8 cellular contexts compared by ENCODE assay signal in the genomic region with DNA sequence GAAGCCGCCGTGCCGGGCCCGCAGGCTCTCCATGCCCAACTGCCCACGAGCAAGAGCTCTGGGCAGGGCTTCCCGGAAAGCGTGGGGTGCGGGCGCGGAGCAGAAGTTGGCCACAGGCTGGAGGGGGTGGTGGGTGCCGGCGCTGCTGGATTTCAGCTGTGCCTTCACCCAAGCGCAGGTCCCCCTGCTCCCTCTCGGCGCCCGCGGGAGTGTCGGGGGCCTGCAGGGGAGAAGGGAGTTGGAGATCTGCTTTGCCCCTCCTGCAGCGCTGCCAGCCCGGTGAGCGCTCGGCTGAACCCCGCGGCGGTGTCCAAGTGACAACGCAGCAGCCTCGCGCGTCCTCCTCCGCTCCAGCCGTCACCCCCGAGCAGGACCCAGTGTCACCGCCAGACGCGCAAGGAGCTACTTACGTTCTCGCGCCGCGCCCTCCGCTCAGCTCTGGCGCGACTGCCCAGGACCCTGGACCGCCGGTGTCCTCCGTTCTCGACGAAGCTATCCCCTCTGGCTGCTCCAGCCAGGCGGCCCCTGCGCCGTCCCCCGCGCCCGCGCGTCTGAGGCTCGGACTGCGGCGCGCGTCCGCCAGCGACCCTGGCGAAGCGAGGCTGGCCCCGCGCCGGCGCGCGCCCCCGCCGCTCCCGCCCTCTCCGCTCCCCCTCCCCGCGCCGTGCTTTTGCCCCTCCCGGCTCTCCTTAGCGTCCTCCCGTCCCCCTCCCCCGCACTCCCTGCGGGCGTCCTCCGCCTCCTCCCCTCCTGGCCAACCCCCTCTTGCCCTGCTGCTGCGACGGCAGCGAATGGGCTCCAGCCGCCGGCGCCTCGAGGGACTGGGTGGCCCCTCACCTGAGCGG. TPM values are rescaled to one million over a fixed set of nuclear protein-coding genes. Genes with fewer than 3 reads are reported as not detected.
DNase-seq lines count a peak whose midpoint lies in the region; ATAC-seq and TF ChIP-seq lines count a peak whose summit lies in the region.

A gene (minus strand): TSS at position 604 of the 845 bp plus-strand sequence. CDS start 216,372 bp downstream, outside the sequence.

- H3K36me3 Mint-ChIP-seq in CD14-positive monocyte = peaks cover 0 to 3% of the 10 kb centered on the region in 2 donors
- H3K36me3 Mint-ChIP-seq in activated CD8-positive, alpha-beta T cell treated with anti-CD3 and anti-CD28 coated beads for 36 hours (ENCODE audit: low read depth) = no peaks in the 10 kb centered on the region

- no peaks in the 10 kb centered on the region for H3K9me3 ChIP-seq in muscle layer of colon (ENCODE audit: low read length)
- no peaks in the 10 kb centered on the region for H3K9me3 ChIP-seq in tibial artery

- POLR2A ChIA-PET in activated CD8-positive, alpha-beta T cell treated with anti-CD3 and anti-CD28 coated beads for 36 hours (lab: Charles Lee) = interaction anchor here (1.4 to 1.7 kb wide), 2 partner anchors 8 to 13 kb away, joined by 4 to 7 read pairs; no protein-coding TSS in a partner anchor

- H3K4me3 Mint-ChIP-seq in CD14-positive monocyte = peak within 1 kb of the TSS; percentile 28 to 77
- peak within 1 kb of the TSS; percentile 79 for H3K4me3 Mint-ChIP-seq in activated CD8-positive, alpha-beta T cell treated with anti-CD3 and anti-CD28 coated beads for 36 hours

- H3K4me1 Mint-ChIP-seq in CD14-positive monocyte = peaks cover 8% of the 10 kb centered on the region
- peaks cover 35% of the 10 kb centered on the region for H3K4me1 Mint-ChIP-seq in activated CD8-positive, alpha-beta T cell treated with anti-CD3 and anti-CD28 coated beads for 36 hours (ENCODE audit: low read depth)

- H3K9ac ChIP-seq in muscle layer of colon (ENCODE audit: low read length) = no peak within 1 kb of the TSS

- no peak within 1 kb of the TSS for H3K27ac Mint-ChIP-seq in CD14-positive monocyte
- H3K27ac Mint-ChIP-seq in activated CD8-positive, alpha-beta T cell treated with anti-CD3 and anti-CD28 coated beads for 36 hours = peak within 1 kb of the TSS; percentile 33

- peaks cover 76 to 92% (median 85%) of the 10 kb centered on the region in 3 donors for H3K27me3 Mint-ChIP-seq in CD14-positive monocyte (ENCODE audit: low read depth in 3 of 3)
- H3K27me3 Mint-ChIP-seq in activated CD8-positive, alpha-beta T cell treated with anti-CD3 and anti-CD28 coated beads for 36 hours = peaks cover 20% of the 10 kb centered on the region

- ATAC-seq in GM21526 (IDR thresholded peaks at IDR 0.05; ENCODE audit: low FRiP score, unreplicated experiment) (peak; percentile 47), esophagus mucosa (peak; percentile 44), GM18517 (IDR thresholded peaks at IDR 0.05; ENCODE audit: unreplicated experiment) (no peak)
- ATAC-seq in activated CD8-positive, alpha-beta T cell treated with anti-CD3 and anti-CD28 coated beads for 36 hours = peak; percentile 63

- peaks cover 0 to 43% of the 10 kb centered on the region in 2 donors for H3K27me3 ChIP-seq in muscle layer of colon (ENCODE audit: control insufficient read depth in 1 of 2, insufficient read depth in 2 of 2, low read length in 2 of 2)
- peaks cover 0 to 48% of the 10 kb centered on the region in 2 donors for H3K27me3 ChIP-seq in tibial artery

- peaks cover 5% of the 10 kb centered on the region for H3K4me1 ChIP-seq in muscle layer of colon (ENCODE audit: insufficient read depth, low read length)
- H3K4me1 ChIP-seq in tibial artery = peaks cover 0 to 27% (median 21%) of the 10 kb centered on the region in 4 donors

- peaks cover 0 to 4% (median 2%) of the 10 kb centered on the region in 7 donors for H3K9me3 Mint-ChIP-seq in CD14-positive monocyte
- no peaks in the 10 kb centered on the region for H3K9me3 Mint-ChIP-seq in activated CD8-positive, alpha-beta T cell treated with anti-CD3 and anti-CD28 coated beads for 36 hours

- H3K36me3 ChIP-seq in muscle layer of colon (ENCODE audit: insufficient read depth, low read length) (no peaks in the 10 kb centered on the region), tibial artery (no peaks in the 10 kb centered on the region)

- DNase-seq in CD14-positive monocyte (ENCODE audit: low spot score) (no peak), NCI-H2029 (lab: John Stamatoyannopoulos, UW) (peak; percentile 87), tibial artery (no peak)
- DNase-seq in activated CD8-positive, alpha-beta T cell treated with anti-CD3 and anti-CD28 coated beads for 36 hours = peak; percentile 72

- TF ChIP-seq CTCF in CD14-positive monocyte (IDR thresholded peaks at IDR 0.05) (no peak), tibial artery (IDR thresholded peaks at IDR 0.05) (no peak)
- TF ChIP-seq CTCF in activated CD8-positive, alpha-beta T cell treated with anti-CD3 and anti-CD28 coated beads for 36 hours (IDR thresholded peaks at IDR 0.05) = no peak

- intact Hi-C loops in CD14-positive monocyte (cut with micrococcal nuclease) (no loop called here), tibial artery (cut with DNase I; ENCODE audit: low total_unique reads) (no loop called here)
- intact Hi-C loops in activated CD8-positive, alpha-beta T cell treated with anti-CD3 and anti-CD28 coated beads for 36 hours (cut with micrococcal nuclease) = no loop called here

- CTCF ChIA-PET in activated CD8-positive, alpha-beta T cell treated with anti-CD3 and anti-CD28 coated beads for 36 hours (lab: Charles Lee) = interaction anchor here (0.9 to 1.4 kb wide), 7 partner anchors 9 to 275 kb away, joined by 3 to 6 read pairs (median 3); no protein-coding TSS in a partner anchor

- peak within 1 kb of the TSS; percentile 26 to 38 for H3K4me3 ChIP-seq in muscle layer of colon (ENCODE audit: low read depth in 1 of 2, low read length in 2 of 2)
- peak within 1 kb of the TSS; percentile 34 to 52 for H3K4me3 ChIP-seq in tibial artery

- H3K27ac ChIP-seq in muscle layer of colon (ENCODE audit: low read depth, low read length) (no peak within 1 kb of the TSS), tibial artery (no peak within 1 kb of the TSS)

RNA-seq across cellular contexts. Expression of the gene that starts here (rescaled TPM):
- polyA plus RNA-seq in CD14-positive monocyte = not detected
- total RNA-seq in activated CD8-positive, alpha-beta T cell treated with anti-CD3 and anti-CD28 coated beads for 36 hours = 1 to 10 TPM; 3.2 to 3.8 TPM
- 10.9 TPM for total RNA-seq in esophagus mucosa

Comparison
In these comparisons a context has a peak if more than half of its experiments do, and no peak if none do; other contexts are left out.
1. DNase-seq: peak in NCI-H2029 (single experiment) and activated CD8-positive, alpha-beta T cell treated with anti-CD3 and anti-CD28 coated beads for 36 hours (single experiment); none in CD14-positive monocyte (single experiment) and tibial artery (0 of 2).